16 cellular contexts compared by ENCODE assay signal in genomic region chr21:36744560-36745231, GRCh38. TPM values are rescaled to one million over a fixed set of nuclear protein-coding genes. Genes with fewer than 3 reads are reported as not detected.
DNase-seq lines count a peak whose midpoint lies in the region; ATAC-seq and TF ChIP-seq lines count a peak whose summit lies in the region.
"Had no signal": no experiment of that assay in that cellular context is flagged by ENCODE, and none has a peak within 500 bp of the region (broad histone marks: within the 10 kb centered on the region; RNA-seq: fewer than 3 reads in every experiment).

No MANE protein-coding gene starts in this region.

- no peaks in the 10 kb centered on the region for H3K9me3 ChIP-seq in IMR-90 (ENCODE audit: control insufficient read depth, insufficient read depth, low read length)
- no peaks in the 10 kb centered on the region for H3K9me3 ChIP-seq in psoas muscle
- no peaks in the 10 kb centered on the region for H3K9me3 ChIP-seq in Peyer's patch
- H3K9me3 ChIP-seq: right lobe of liver had no signal

- no peak overlapping the region for H4K5ac ChIP-seq in IMR-90 (ENCODE audit: low read depth, low read length)

- H3K4me3 ChIP-seq in IMR-90 (ENCODE audit: insufficient read depth, low read depth, low read length) (no peak overlapping the region), psoas muscle (no peak overlapping the region), Peyer's patch (no peak overlapping the region)
- H3K4me3 ChIP-seq: BLaER1, right lobe of liver had no signal

- peaks cover 4% of the 10 kb centered on the region for H3K4me1 ChIP-seq in IMR-90 (ENCODE audit: control insufficient read depth, insufficient read depth, low read length)
- peaks cover 9% of the 10 kb centered on the region for H3K4me1 ChIP-seq in psoas muscle
- H3K4me1 ChIP-seq in Peyer's patch, result peaks cover 0 to 16% (median 0%) of the 10 kb centered on the region in 4 donors
- H3K4me1 ChIP-seq: BLaER1, foreskin keratinocyte had no signal

- WGBS in IMR-90 (ENCODE audit: extremely low coverage in 2 of 2, insufficient read length in 1 of 2), 2 experiments, result 46% methylated on average over 18 of the region's 30 CpGs; no CpG with 5 or more reads in 1 of the 2 experiments
- 29 to 37% (median 30%) methylated on average over 30 of the region's 30 CpGs for WGBS in psoas muscle, 3 donors

- H4K20me1 ChIP-seq in IMR-90 (ENCODE audit: insufficient read depth, low read length), result no peaks in the 10 kb centered on the region
- H4K20me1 ChIP-seq: BLaER1 had no signal

- intact Hi-C loops in IMR-90 (cut with micrococcal nuclease), result loop anchor here (10.0 kb wide), 1 partner anchor 240 kb away; no protein-coding TSS in a partner anchor
- intact Hi-C loops in head of caudate nucleus (cut with DNase I), result loop anchor here (5.0 to 10.0 kb wide), 2 partner anchors 108 to 180 kb away; no protein-coding TSS in a partner anchor
- intact Hi-C loops in psoas muscle (cut with DNase I), result loop anchor here (5.0 to 10.0 kb wide), 3 partner anchors 108 to 183 kb away; no protein-coding TSS in a partner anchor
- intact Hi-C loops in CD14-positive monocyte (cut with micrococcal nuclease), result no loop called here

- peak overlapping the region; percentile 39 for H2AK9ac ChIP-seq in IMR-90 (replicated peaks; ENCODE audit: low read depth, low read length, poor library complexity)

- H2AFZ ChIP-seq in IMR-90 (replicated peaks; ENCODE audit: low read length, poor library complexity), result peak overlapping the region; percentile 64

- H3K4me3 Mint-ChIP-seq in CD14-positive monocyte, result peak overlapping the region in 1 of 2 donors; percentile 67
- H3K4me3 Mint-ChIP-seq: activated CD4-positive, alpha-beta T cell treated with anti-CD3 and anti-CD28 coated beads, Interleukin-2, amount 10 ng/mL, durations not matched to agents 7 days and 5 days; immature natural killer cell; stimulated activated naive CD8-positive, alpha-beta T cell treated with anti-CD3 and anti-CD28 coated beads, Interleukin-15, amount 100 ng/mL, for 72 hours had no signal

- H3K36me3 Mint-ChIP-seq in CD14-positive monocyte, result peaks cover under 1 to 3% of the 10 kb centered on the region in 2 donors

- H3K36me3 ChIP-seq in IMR-90 (ENCODE audit: control insufficient read depth, insufficient read depth, low read length) (peaks cover 2% of the 10 kb centered on the region; the same call in 1 of the 2 replicates), psoas muscle (ENCODE audit: insufficient read depth in 1 of 2, low read depth in 1 of 2) (no peaks in the 10 kb centered on the region), Peyer's patch (no peaks in the 10 kb centered on the region)
- H3K36me3 ChIP-seq: BLaER1, right lobe of liver had no signal

- CTCF ChIA-PET in IMR-90 (lab: Yijun Ruan, JAX), result interaction anchor here (1.1 kb wide), 1 partner anchor 114 kb away, joined by 3 read pairs; no protein-coding TSS in a partner anchor

- peaks cover 7% of the 10 kb centered on the region for H3K27me3 ChIP-seq in IMR-90 (ENCODE audit: control insufficient read depth, insufficient read depth, low read length)
- peaks cover 0 to 34% (median 0%) of the 10 kb centered on the region in 3 donors for H3K27me3 ChIP-seq in psoas muscle (ENCODE audit: insufficient read depth in 3 of 3, low read length in 2 of 3)
- peaks cover 0 to 7% of the 10 kb centered on the region in 2 donors for H3K27me3 ChIP-seq in Peyer's patch
- H3K27me3 ChIP-seq: right lobe of liver had no signal

- DNase-seq in IMR-90 (no peak), NCI-H345 treated with DMSO at 0.1 percent for 48 hours (lab: John Stamatoyannopoulos, UW; ENCODE audit: unreplicated experiment) (peak; percentile 54), head of caudate nucleus (peak in 26 of 42 donors; percentile 15 to 73 (median 40)), psoas muscle (no peak), Peyer's patch (no peak), NAMALWA (ENCODE audit: low spot score) (no peak), CD14-positive monocyte (ENCODE audit: low spot score) (no peak)
- DNase-seq: activated CD4-positive, alpha-beta T cell treated with anti-CD3 and anti-CD28 coated beads, Interleukin-2, amount 10 ng/mL, durations not matched to agents 7 days and 5 days; foreskin keratinocyte; immature natural killer cell; NCI-H510A treated with DMSO at 0.1 percent for 48 hours; right lobe of liver; stimulated activated naive CD8-positive, alpha-beta T cell treated with anti-CD3 and anti-CD28 coated beads, Interleukin-15, amount 100 ng/mL, for 72 hours had no signal

- H4K91ac ChIP-seq in IMR-90 (ENCODE audit: insufficient read depth, low read depth, low read length), result peak overlapping the region; percentile 21; the same call in 1 of the 2 replicates

- no peaks in the 10 kb centered on the region for H3K79me1 ChIP-seq in IMR-90 (ENCODE audit: low read depth in 1 of 2, low read length in 2 of 2)

- no peak overlapping the region for H3K27ac ChIP-seq in IMR-90 (ENCODE audit: insufficient read depth, low read length)
- no peak overlapping the region for H3K27ac ChIP-seq in psoas muscle
- H3K27ac ChIP-seq in Peyer's patch, result no peak overlapping the region
- H3K27ac ChIP-seq: BLaER1, foreskin keratinocyte, HL-60, right lobe of liver had no signal

- no peak overlapping the region for H3K9ac ChIP-seq in IMR-90 (ENCODE audit: low read depth, low read length)
- H3K9ac ChIP-seq: BLaER1 had no signal

- no peak for TF ChIP-seq POLR2A in IMR-90 (IDR thresholded peaks at IDR 0.05; ENCODE audit: low read depth, low read length)
- TF ChIP-seq POLR2A in Peyer's patch (IDR thresholded peaks at IDR 0.05), result no peak

- TF ChIP-seq CTCF in IMR-90 (conservative IDR thresholded peaks at IDR 0.05; ENCODE audit: low read depth, low read length), result no peak
- no peak for TF ChIP-seq CTCF in psoas muscle (IDR thresholded peaks at IDR 0.05)
- no peak for TF ChIP-seq CTCF in Peyer's patch (IDR thresholded peaks at IDR 0.05)
- TF ChIP-seq CTCF in CD14-positive monocyte (IDR thresholded peaks at IDR 0.05), result no peak

- H3K9me3 Mint-ChIP-seq in CD14-positive monocyte, result peaks cover 0 to 15% (median 5%) of the 10 kb centered on the region in 7 donors
- H3K9me3 Mint-ChIP-seq: activated CD4-positive, alpha-beta T cell treated with anti-CD3 and anti-CD28 coated beads, Interleukin-2, amount 10 ng/mL, durations not matched to agents 7 days and 5 days; immature natural killer cell; stimulated activated naive CD8-positive, alpha-beta T cell treated with anti-CD3 and anti-CD28 coated beads, Interleukin-15, amount 100 ng/mL, for 72 hours had no signal

- no peak overlapping the region for H2AK5ac ChIP-seq in IMR-90 (ENCODE audit: low read depth, low read length)

- no peak overlapping the region for H3K27ac Mint-ChIP-seq in CD14-positive monocyte
- H3K27ac Mint-ChIP-seq: activated CD4-positive, alpha-beta T cell treated with anti-CD3 and anti-CD28 coated beads, Interleukin-2, amount 10 ng/mL, durations not matched to agents 7 days and 5 days; immature natural killer cell had no signal

- no peak overlapping the region for H3K18ac ChIP-seq in IMR-90 (ENCODE audit: low read depth, low read length)

- no peak overlapping the region for H2BK5ac ChIP-seq in IMR-90 (ENCODE audit: low read depth, low read length, poor library complexity, severe bottlenecking)

- H3K4me1 Mint-ChIP-seq in CD14-positive monocyte, result peaks cover 6% of the 10 kb centered on the region

- no TSS peak for BruUV-seq in IMR-90 (replicated peaks; lab: Mats Ljungman, UMichigan)

- H4K8ac ChIP-seq in IMR-90 (ENCODE audit: low read depth in 2 of 2, low read length in 2 of 2), result no peak overlapping the region; a peak in 1 of 4 replicates

- no peak overlapping the region for H3K4me2 ChIP-seq in IMR-90 (ENCODE audit: low read depth, low read length)
- H3K4me2 ChIP-seq: BLaER1 had no signal

- H2BK120ac ChIP-seq in IMR-90 (ENCODE audit: low read depth, low read length), result no peak overlapping the region; the same call in 1 of the 2 replicates

- no peak for ATAC-seq in IMR-90 (ENCODE audit: low read depth)
- peak; percentile 19 to 58 (median 30) for ATAC-seq in psoas muscle
- ATAC-seq in HG03378 (IDR thresholded peaks at IDR 0.05; ENCODE audit: unreplicated experiment), result no peak
- ATAC-seq: foreskin keratinocyte; stimulated activated naive CD8-positive, alpha-beta T cell treated with anti-CD3 and anti-CD28 coated beads, Interleukin-15, amount 100 ng/mL, for 72 hours had no signal

- 0 out of 2 replicates have a peak, but pooled peaks cover 2% of the 10 kb centered on the region for H3K9me1 ChIP-seq in IMR-90 (ENCODE audit: insufficient read depth, low read length)

- no peak overlapping the region for H3K23ac ChIP-seq in IMR-90 (ENCODE audit: low read depth, low read length)

- TF ChIP-seq RAD21 in IMR-90 (IDR thresholded peaks at IDR 0.05; ENCODE audit: low read length), result no peak

- no peak overlapping the region for H3K56ac ChIP-seq in IMR-90 (ENCODE audit: extremely low read depth, insufficient read depth, low read length)

- dilution Hi-C loops in IMR-90 (cut with HindIII; ENCODE audit: low sequenced_read_pairs, unreplicated experiment), result no loop called here

- POLR2A ChIA-PET in IMR-90 (lab: Charles Lee; ENCODE audit: unreplicated experiment), result no interaction called here

- no peak overlapping the region; the same call in 1 of the 2 replicates for H3K4ac ChIP-seq in IMR-90 (ENCODE audit: low read depth, low read length)

- H2BK15ac ChIP-seq in IMR-90 (ENCODE audit: low read depth, low read length), result no peak overlapping the region

- H3K27me3 Mint-ChIP-seq in CD14-positive monocyte (ENCODE audit: low read depth in 3 of 3), result peaks cover 55 to 70% (median 58%) of the 10 kb centered on the region in 3 donors

- H2BK20ac ChIP-seq in IMR-90 (ENCODE audit: low read depth, low read length), result no peak overlapping the region

- in situ Hi-C loops in IMR-90 (cut with MboI; ENCODE audit: low sequenced_read_pairs), result loop anchor here (5.0 kb wide), 1 partner anchor 183 kb away; no protein-coding TSS in a partner anchor

- H3K14ac ChIP-seq in IMR-90 (replicated peaks; ENCODE audit: low read depth, low read length), result no peak overlapping the region

TF ChIP-seq in IMR-90, 13 proteins besides CTCF, POLR2A, EP300 and RAD21 (continues in another document):
- TF ChIP-seq NFE2L2 (IDR thresholded peaks at IDR 0.05; ENCODE audit: low read depth, low read length) (no peak), CEBPB (IDR thresholded peaks at IDR 0.05; ENCODE audit: low read depth, low read length) (no peak), RFX5 (IDR thresholded peaks at IDR 0.05; ENCODE audit: low read depth, low read length) (no peak), RCOR1 (IDR thresholded peaks at IDR 0.05; ENCODE audit: insufficient replicate concordance, low read length) (no peak), MAZ (IDR thresholded peaks at IDR 0.05; ENCODE audit: borderline replicate concordance, low read depth, low read length) (no peak), MXI1 (IDR thresholded peaks at IDR 0.05; ENCODE audit: borderline replicate concordance, low read depth, low read length) (no peak), FOS (IDR thresholded peaks at IDR 0.05; ENCODE audit: low read depth, low read length) (no peak)

RNA-seq across cellular contexts. Expression of gene SIM2, which starts 45.8 kb away (rescaled TPM):
- 1.9 and 2.2 TPM in 2 replicates for total RNA-seq in IMR-90 (2012; rRNA removed)
- 7.5 and 7.9 TPM in 2 replicates for polyA plus RNA-seq in IMR-90 (2012; rRNA removed)
- 7.5 and 8.7 TPM in 2 replicates for polyA plus RNA-seq in IMR-90 (2012; cell fraction: cytosol; rRNA removed)
- 22.1 and 26.1 TPM in 2 replicates for polyA plus RNA-seq in IMR-90 (2012; cell fraction: nucleus; rRNA removed; ENCODE audit: low replicate concordance)
- total RNA-seq in psoas muscle, result 1 to 10 TPM in 2 of 4 donors, under 1 TPM in 2; 0.08 to 3.0 (median 0.77) TPM
- polyA plus RNA-seq in psoas muscle, result under 1 TPM; 0.06 to 0.14 (median 0.13) TPM
- not detected for total RNA-seq in Peyer's patch
- polyA plus RNA-seq in CD14-positive monocyte, result not detected
- total RNA-seq: foreskin keratinocyte, right lobe of liver had no signal
- polyA plus RNA-seq: foreskin keratinocyte, immature natural killer cell had no signal

Comparison
In these comparisons a context has a peak if more than half of its experiments do, and no peak if none do; other contexts are left out.
1. ATAC-seq: peak in psoas muscle (4 of 4); none in IMR-90 (single experiment) and HG03378 (single experiment).
2. DNase-seq: peak in NCI-H345 treated with DMSO at 0.1 percent for 48 hours (single experiment) and head of caudate nucleus (26 of 42); none in IMR-90 (single experiment), psoas muscle (0 of 2), Peyer's patch (0 of 3), NAMALWA (single experiment) and CD14-positive monocyte (single experiment).
3. intact Hi-C loops: an anchor here in IMR-90 (10.0 kb wide), head of caudate nucleus (5.0 to 10.0 kb wide) and psoas muscle (5.0 to 10.0 kb wide); none called in CD14-positive monocyte.